ENCODE assay signal across 28 cellular contexts in genomic region chr12:130978785-130979184, GRCh38. TPM values are rescaled to one million over a fixed set of nuclear protein-coding genes. Genes with fewer than 3 reads are reported as not detected.
DNase-seq lines count a peak whose midpoint lies in the region; ATAC-seq, FAIRE-seq and TF ChIP-seq lines count a peak whose summit lies in the region.
"Had no signal": no experiment of that assay in that cellular context is flagged by ENCODE, and none has a peak within 500 bp of the region (broad histone marks: within the 10 kb centered on the region; RNA-seq: fewer than 3 reads in every experiment).

No MANE protein-coding gene starts in this region.

- FAIRE-seq in H1 (lab: Jason Lieb, UNC) = no peak
- FAIRE-seq: endometrium, G401.6 had no signal

- H3K56ac ChIP-seq in H1 (replicated peaks; ENCODE audit: insufficient read length, low read depth, low read length) = no peak overlapping the region

- no peak overlapping the region for H3K4ac ChIP-seq in H1 (replicated peaks; ENCODE audit: insufficient read length, low read depth, low read length)

- no peak for TF ChIP-seq RAD21 in H1 (IDR thresholded peaks at IDR 0.05 in 1 of 2, conservative IDR thresholded peaks at IDR 0.05 in 1 of 2; ENCODE audit: low read depth in 2 of 2, low read length in 2 of 2)

- no peak overlapping the region for H2BK5ac ChIP-seq in H1 (ENCODE audit: low read depth, low read length)

- H2BK20ac ChIP-seq in H1 (ENCODE audit: low read length) = no peak overlapping the region

- H3K18ac ChIP-seq in H1 (ENCODE audit: extremely low read depth, low read length) = no peak overlapping the region

- no peaks in the 10 kb centered on the region for H3K9me3 ChIP-seq in H1 (ENCODE audit: insufficient read depth in 2 of 2, low read depth in 1 of 2, low read length in 1 of 2)
- H3K9me3 ChIP-seq in left ventricle myocardium inferior (replicated peaks) = no peaks in the 10 kb centered on the region
- H3K9me3 ChIP-seq: Caco-2, esophagus squamous epithelium, Peyer's patch, SJSA1, transverse colon had no signal

- 87% methylated on average over 12 of the region's 12 CpGs; no CpG with 5 or more reads in 1 of the 2 experiments for WGBS in H1 (ENCODE audit: extremely low coverage in 1 of 2, insufficient coverage in 1 of 2, insufficient read length in 1 of 2, insufficient replicate concordance in 2 of 2, low coverage in 1 of 2, low lambda C conversion rate in 2 of 2, missing lambda C conversion rate in 1 of 2), 2 experiments

- H3K27me3 Mint-ChIP-seq in natural killer cell treated with Interleukin-12 subunit alpha and Interleukin-12 subunit beta and Interleukin-15 and Interleukin-18, amount 100 ng/mL, for 72 hours = peaks cover 13 to 15% of the 10 kb centered on the region in 2 donors

- no peak overlapping the region for H3K23ac ChIP-seq in H1 (ENCODE audit: insufficient read length)

- H3K14ac ChIP-seq in H1 (ENCODE audit: insufficient read length) = no peak overlapping the region

- no peaks in the 10 kb centered on the region for H3K79me1 ChIP-seq in H1 (ENCODE audit: low read depth, low read length)

- H4K5ac ChIP-seq in H1 (ENCODE audit: insufficient read length, low read depth, low read length) = no peak overlapping the region

- no peak overlapping the region for H3K9ac ChIP-seq in H1 (replicated peaks in 1 of 4; ENCODE audit: extremely low read depth in 1 of 4, low read depth in 3 of 4, low read length in 3 of 4)
- H3K9ac ChIP-seq: GM23248 had no signal

- CTCF ChIA-PET in H1 (lab: Charles Lee; ENCODE audit: partially characterized antibody) = no interaction called here

- no peak overlapping the region for H2AK5ac ChIP-seq in H1 (ENCODE audit: low read depth, low read length)

- no peak overlapping the region for H2BK120ac ChIP-seq in H1 (replicated peaks; ENCODE audit: low read depth, low read length)

- H3K4me1 ChIP-seq in H1 (replicated peaks in 1 of 4; ENCODE audit: control insufficient read depth in 3 of 4, insufficient read depth in 4 of 4, low read length in 3 of 4) = peaks cover 0 to 2% (median 0%) of the 10 kb centered on the region in 4 experiments; a peak in 2 of 7 replicates
- peaks cover 49% of the 10 kb centered on the region for H3K4me1 ChIP-seq in left ventricle myocardium inferior
- H3K4me1 ChIP-seq: Caco-2, SJSA1 had no signal

- no peak overlapping the region for H2AFZ ChIP-seq in H1 (ENCODE audit: low read length)
- H2AFZ ChIP-seq: GM23248 had no signal

- no peaks in the 10 kb centered on the region for H3K23me2 ChIP-seq in H1 (ENCODE audit: low read depth, low read length)

- no peaks in the 10 kb centered on the region for H3K9me3 Mint-ChIP-seq in natural killer cell treated with Interleukin-12 subunit alpha and Interleukin-12 subunit beta and Interleukin-15 and Interleukin-18, amount 100 ng/mL, for 72 hours
- H3K9me3 Mint-ChIP-seq: activated T-cell treated with anti-CD3 and anti-CD28 coated beads, Interleukin-2, amount 50 U/mL, for 72 hours; central memory CD8-positive, alpha-beta T cell; memory B cell had no signal

- no peak overlapping the region for H3K4me2 ChIP-seq in H1 (ENCODE audit: insufficient read depth in 1 of 2, low read depth in 2 of 2, low read length in 2 of 2)

- no peak overlapping the region for H4K91ac ChIP-seq in H1 (replicated peaks; ENCODE audit: insufficient read length, low read length)

- POLR2A ChIA-PET in H1 (lab: Charles Lee; ENCODE audit: partially characterized antibody) = no interaction called here

- no peak overlapping the region for H3K4me3 Mint-ChIP-seq in natural killer cell treated with Interleukin-12 subunit alpha and Interleukin-12 subunit beta and Interleukin-15 and Interleukin-18, amount 100 ng/mL, for 72 hours
- H3K4me3 Mint-ChIP-seq: activated T-cell treated with anti-CD3 and anti-CD28 coated beads, Interleukin-2, amount 50 U/mL, for 72 hours; central memory CD8-positive, alpha-beta T cell; memory B cell had no signal

- H3K27ac ChIP-seq in H1 (ENCODE audit: low read depth, low read length) (no peak overlapping the region), left ventricle myocardium inferior (replicated peaks) (peak overlapping the region; percentile 59)
- H3K27ac ChIP-seq: esophagus squamous epithelium, GM23248, Peyer's patch, SJSA1, transverse colon had no signal

- intact Hi-C loops in left ventricle myocardium inferior (cut with micrococcal nuclease) = no loop called here
- intact Hi-C loops in sciatic nerve (cut with DNase I) = no loop called here

- H3K4me3 ChIP-seq in H1 (ENCODE audit: extremely low read depth in 1 of 4, insufficient read depth in 2 of 4, low read depth in 3 of 4, low read length in 4 of 4) (no peak overlapping the region), left ventricle myocardium inferior (no peak overlapping the region)
- H3K4me3 ChIP-seq: esophagus squamous epithelium, GM23248, Peyer's patch, SJSA1, transverse colon had no signal

- TF ChIP-seq EP300 in H1 (IDR thresholded peaks at IDR 0.05; ENCODE audit: borderline replicate concordance in 1 of 2, low read depth in 2 of 2, low read length in 2 of 2) = no peak

- H3K27me3 ChIP-seq in H1 (replicated peaks in 1 of 4; ENCODE audit: control insufficient read depth in 3 of 4, extremely low read depth in 1 of 4, insufficient read depth in 3 of 4, low read length in 3 of 4) (no peaks in the 10 kb centered on the region; a peak in 1 of 7 replicates), left ventricle myocardium inferior (ENCODE audit: low read depth) (no peaks in the 10 kb centered on the region)
- H3K27me3 ChIP-seq: Peyer's patch, SJSA1, transverse colon had no signal

- 0 out of 2 replicates have a peak overlapping the region, but pooled peaks have one; percentile 75 for H4K8ac ChIP-seq in H1 (ENCODE audit: extremely low read depth, insufficient read depth, low read length)

- no peak overlapping the region for H3K27ac Mint-ChIP-seq in natural killer cell treated with Interleukin-12 subunit alpha and Interleukin-12 subunit beta and Interleukin-15 and Interleukin-18, amount 100 ng/mL, for 72 hours
- H3K27ac Mint-ChIP-seq: activated T-cell treated with anti-CD3 and anti-CD28 coated beads, Interleukin-2, amount 50 U/mL, for 72 hours; memory B cell had no signal

- H3K36me3 ChIP-seq in H1 (ENCODE audit: control insufficient read depth in 2 of 4, insufficient read depth in 4 of 4, low read length in 3 of 4) (no peaks in the 10 kb centered on the region), left ventricle myocardium inferior (peaks cover 31% of the 10 kb centered on the region)
- H3K36me3 ChIP-seq: esophagus squamous epithelium, Peyer's patch, SJSA1, transverse colon had no signal

- peak; percentile 76 for ATAC-seq in sciatic nerve
- no peak for ATAC-seq in natural killer cell treated with Interleukin-12 subunit alpha and Interleukin-12 subunit beta and Interleukin-15 and Interleukin-18, amount 100 ng/mL, for 72 hours
- ATAC-seq: activated T-cell treated with anti-CD3 and anti-CD28 coated beads, Interleukin-2, amount 50 U/mL, for 72 hours had no signal

- no peaks in the 10 kb centered on the region for H3K36me3 Mint-ChIP-seq in natural killer cell treated with Interleukin-12 subunit alpha and Interleukin-12 subunit beta and Interleukin-15 and Interleukin-18, amount 100 ng/mL, for 72 hours
- H3K36me3 Mint-ChIP-seq: memory B cell had no signal

- no peak for TF ChIP-seq POLR2A in H1 (IDR thresholded peaks at IDR 0.05; ENCODE audit: control extremely low read depth in 1 of 2, low read depth in 2 of 2, low read length in 2 of 2)

- H3K79me2 ChIP-seq in H1 (ENCODE audit: control insufficient read depth in 1 of 2, insufficient read depth in 2 of 2, low read length in 2 of 2) = no peaks in the 10 kb centered on the region

- no peak overlapping the region for H2BK12ac ChIP-seq in H1 (ENCODE audit: low read depth, low read length)

- TF ChIP-seq CTCF in H1 (IDR thresholded peaks at IDR 0.05; ENCODE audit: control extremely low read depth in 1 of 3, insufficient read depth in 1 of 3, low read depth in 1 of 3, low read length in 3 of 3) = no peak
- no peak for TF ChIP-seq CTCF in left ventricle myocardium inferior (IDR thresholded peaks at IDR 0.05; ENCODE audit: borderline replicate concordance)

- DNase-seq in CD1c-positive myeloid dendritic cell (ENCODE audit: extremely low spot score) = peak; percentile 54
- DNase-seq in H1 (ENCODE audit: low read depth in 1 of 2, low spot score in 2 of 2) = no peak
- peak; percentile 47 for DNase-seq in left ventricle myocardium inferior
- no peak for DNase-seq in sciatic nerve (ENCODE audit: low spot score)
- DNase-seq in NCI-H748 treated with DMSO at 0.1 percent for 48 hours (lab: John Stamatoyannopoulos, UW) = no peak
- no peak for DNase-seq in natural killer cell treated with Interleukin-12 subunit alpha and Interleukin-12 subunit beta and Interleukin-15 and Interleukin-18, amount 100 ng/mL, for 72 hours (ENCODE audit: low spot score)
- DNase-seq in OCI-M1 (lab: John Stamatoyannopoulos, UW) = no peak
- no peak for DNase-seq in T-helper 1 cell
- DNase-seq: ACHN; activated CD4-positive, alpha-beta T cell treated with anti-CD3 and anti-CD28 coated beads, Interleukin-2, amount 50 U/mL, for 4 hours; activated CD4-positive, CD25-positive, alpha-beta regulatory T cell; activated T-cell treated with anti-CD3 and anti-CD28 coated beads, Interleukin-2, amount 50 U/mL, for 72 hours; Caco-2; dermis blood vessel endothelial cell; esophagus squamous epithelium; GM23248; hippocampal formation; NCI-H1048; NCI-H2107; NCI-H345; NCI-H69; Peyer's patch; transverse colon had no signal

- H2BK15ac ChIP-seq in H1 (ENCODE audit: low read length) = no peak overlapping the region

- no peaks in the 10 kb centered on the region for H3K4me1 Mint-ChIP-seq in natural killer cell treated with Interleukin-12 subunit alpha and Interleukin-12 subunit beta and Interleukin-15 and Interleukin-18, amount 100 ng/mL, for 72 hours (ENCODE audit: low read depth in 2 of 2)
- H3K4me1 Mint-ChIP-seq: central memory CD8-positive, alpha-beta T cell had no signal

- H4K20me1 ChIP-seq in H1 (replicated peaks in 1 of 2; ENCODE audit: control insufficient read depth in 1 of 2, insufficient read depth in 2 of 2, low read length in 2 of 2) = no peaks in the 10 kb centered on the region

TF ChIP-seq in H1, 55 proteins besides CTCF, POLR2A, EP300 and RAD21 (continues in another document):
- TF ChIP-seq BACH1 (IDR thresholded peaks at IDR 0.05; ENCODE audit: low read length) (no peak), GTF2F1 (IDR thresholded peaks at IDR 0.05; ENCODE audit: borderline replicate concordance, low read depth, low read length) (no peak)

RNA-seq across cellular contexts. Expression of gene ADGRD1, which starts 25.1 kb away (rescaled TPM):
- 0.48 and 1.3 TPM in 2 replicates for total RNA-seq in H1 (2021; fragmentation: NEBNext Ultra II Directional; extraction: Animal tissue kit (Norgen Biotek cat#: 25700))
- polyA plus RNA-seq in H1 (2011; rRNA removed) = 0.36 and 1.1 TPM in 2 replicates
- 0.47 TPM for polyA plus RNA-seq in H1 (2011; cell fraction: cytosol; rRNA removed)
- 2.0 TPM for polyA plus RNA-seq in H1 (2011; cell fraction: nucleus; rRNA removed)
- 0.20 to 0.96 TPM (median 0.35 TPM) in 4 replicates for polyA plus RNA-seq in H1 (2012, experiment 1 of 2)
- 0.12 TPM for polyA plus RNA-seq in H1 (2012, experiment 2 of 2)
- 0.34 TPM for polyA plus RNA-seq in H1 (2013, experiment 1 of 2)
- 0.39 TPM for polyA plus RNA-seq in H1 (2013, experiment 2 of 2)
- 1.6 and 1.8 TPM in 2 replicates for polyA minus RNA-seq in H1 (2011; rRNA and poly(A)+ RNA removed)
- 1.2 TPM for polyA minus RNA-seq in H1 (2011; cell fraction: cytosol; rRNA and poly(A)+ RNA removed)
- polyA minus RNA-seq in H1 (2011; cell fraction: nucleus; rRNA and poly(A)+ RNA removed) = 3.6 TPM
- total RNA-seq in left ventricle myocardium inferior (99.5 TPM), sciatic nerve (224 TPM)
- not detected for total RNA-seq in natural killer cell treated with Interleukin-12 subunit alpha and Interleukin-12 subunit beta and Interleukin-15 and Interleukin-18, amount 100 ng/mL, for 72 hours

Comparison
In these comparisons a context has a peak if more than half of its experiments do, and no peak if none do; other contexts are left out.
1. DNase-seq: peak in CD1c-positive myeloid dendritic cell (single experiment) and left ventricle myocardium inferior (single experiment); none in H1 (0 of 2), sciatic nerve (single experiment), NCI-H748 treated with DMSO at 0.1 percent for 48 hours (single experiment), natural killer cell treated with Interleukin-12 subunit alpha and Interleukin-12 subunit beta and Interleukin-15 and Interleukin-18, amount 100 ng/mL, for 72 hours (single experiment), OCI-M1 (single experiment) and T-helper 1 cell (0 of 5).
2. RNA of gene ADGRD1, which starts 25.1 kb away (total RNA-seq): 224 TPM in sciatic nerve (single experiment) and 99.5 TPM in left ventricle myocardium inferior (single experiment); 0.48 to 1.3 TPM in H1 and not detected in natural killer cell treated with Interleukin-12 subunit alpha and Interleukin-12 subunit beta and Interleukin-15 and Interleukin-18, amount 100 ng/mL, for 72 hours; every median in the first group is over 10 times any median in the second.